In the genomic region with DNA sequence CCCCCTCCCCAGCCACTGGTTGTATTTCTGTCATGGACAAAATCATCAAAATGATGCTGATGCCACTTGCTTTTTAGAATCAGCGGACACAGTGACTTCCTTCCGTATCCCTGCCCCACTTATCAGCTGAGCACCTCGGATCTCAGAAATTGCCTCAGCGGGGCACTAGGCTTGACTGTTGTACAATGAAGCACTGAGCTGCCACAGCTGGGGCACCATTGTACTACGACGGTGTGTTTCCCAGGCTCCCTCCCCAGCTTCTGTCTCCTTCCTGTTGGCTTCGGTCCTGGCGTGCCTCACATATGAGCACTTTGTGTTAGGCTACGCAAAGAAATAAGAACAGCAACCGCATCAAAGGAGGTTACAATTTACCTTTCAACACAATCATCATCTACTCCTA, we compare ENCODE assay signal across 19 cellular contexts.
"Had no signal": no experiment of that assay in that cellular context is flagged by ENCODE, and none has a peak within 500 bp of the region (broad histone marks: within the 10 kb centered on the region; RNA-seq: fewer than 3 reads in every experiment).

No MANE protein-coding gene starts in this region.

- DNase-seq: activated B cell treated with CpG ODN at 0.5 μM for 24 hours; activated CD4-positive, alpha-beta T cell treated with anti-CD3 and anti-CD28 coated beads, Interleukin-2, amount 50 U/mL, for 1 hour; activated CD8-positive, alpha-beta memory T cell treated with anti-CD3 and anti-CD28 coated beads, Interleukin-2, amount 10 ng/mL, durations not matched to agents 7 days and 5 days; activated CD8-positive, alpha-beta T cell treated with anti-CD3 and anti-CD28 coated beads for 36 hours; activated naive CD8-positive, alpha-beta T cell treated with anti-CD3 and anti-CD28 coated beads, Interleukin-2, amount 50 U/mL, for 24 hours; activated T-cell treated with anti-CD3 and anti-CD28 coated beads, Interleukin-2, amount 50 U/mL, for 48 hours; amygdala; left ventricle myocardium inferior; mucosa of descending colon; ovary; sigmoid colon; small intestine; stimulated activated CD4-positive, alpha-beta T cell treated with anti-CD3 and anti-CD28 coated beads, Interleukin-1b, Interleukin-23, amount 100 ng/mL, for 48 hours; stimulated activated CD4-positive, alpha-beta T cell treated with anti-CD3 and anti-CD28 coated beads, Interleukin-4, amount 100 ng/mL, for 4 hours; stimulated activated CD8-positive, alpha-beta memory T cell treated with anti-CD3 and anti-CD28 coated beads, Interleukin-4, amount 100 ng/mL, for 48 hours; stimulated activated naive CD8-positive, alpha-beta T cell treated with anti-CD3 and anti-CD28 coated beads, Interleukin-15, amount 100 ng/mL, for 72 hours; substantia nigra; uterus had no signal

- ATAC-seq: activated CD8-positive, alpha-beta memory T cell treated with anti-CD3 and anti-CD28 coated beads, Interleukin-2, amount 10 ng/mL, durations not matched to agents 7 days and 5 days; activated CD8-positive, alpha-beta T cell treated with anti-CD3 and anti-CD28 coated beads for 36 hours; activated naive CD8-positive, alpha-beta T cell treated with anti-CD3 and anti-CD28 coated beads, Interleukin-2, amount 50 U/mL, for 24 hours; mucosa of descending colon; stimulated activated memory B cell treated with anti-CD40 and anti-IgM and Interleukin-4, amounts not matched to agents 10 μg/mL and 1 μg/mL and 100 μg/mL, for 72 hours; stimulated activated naive CD8-positive, alpha-beta T cell treated with anti-CD3 and anti-CD28 coated beads, Interleukin-15, amount 100 ng/mL, for 72 hours had no signal
